ENCODE assay signal across 35 cellular contexts in genomic region chr6:140752234-140752633, GRCh38.
A peak's percentile ranks its signal among the peaks of the same experiment; 100 is the strongest.
DNase-seq lines count a peak whose midpoint lies in the region; ATAC-seq, FAIRE-seq and TF ChIP-seq lines count a peak whose summit lies in the region.
"Had no signal": no experiment of that assay in that cellular context is flagged by ENCODE, and none has a peak within 500 bp of the region (broad histone marks: within the 10 kb centered on the region; RNA-seq: fewer than 3 reads in every experiment).

No MANE protein-coding gene starts in this region.

- no peaks in the 10 kb centered on the region for H3K4me1 ChIP-seq in HepG2 (ENCODE audit: insufficient read depth, low read length)
- no peaks in the 10 kb centered on the region for H3K4me1 ChIP-seq in right lobe of liver
- no peaks in the 10 kb centered on the region for H3K4me1 ChIP-seq in IMR-90 (ENCODE audit: control insufficient read depth, insufficient read depth, low read length)
- no peaks in the 10 kb centered on the region for H3K4me1 ChIP-seq in K562 (replicated peaks in 1 of 2; ENCODE audit: control insufficient read depth in 2 of 2, insufficient read depth in 2 of 2, low read length in 2 of 2)
- H3K4me1 ChIP-seq in esophagus muscularis mucosa, result no peaks in the 10 kb centered on the region
- H3K4me1 ChIP-seq: A549, BE2C, Caco-2 had no signal

- H3K4me2 ChIP-seq in HepG2 (ENCODE audit: low read depth, low read length) (no peak overlapping the region), IMR-90 (ENCODE audit: low read depth, low read length) (no peak overlapping the region), K562 (ENCODE audit: insufficient read depth, low read length) (no peak overlapping the region)
- H3K4me2 ChIP-seq: A549; BLaER1; BLaER1 treated with 17β-estradiol and CSF1 and Interleukin-3, amounts not matched to agents 10 nM and 100 nM had no signal

- H2BK5ac ChIP-seq in IMR-90 (ENCODE audit: low read depth, low read length, poor library complexity, severe bottlenecking), result no peak overlapping the region

- H3K9me3 ChIP-seq in HepG2 (ENCODE audit: low read length) (peaks cover 56% of the 10 kb centered on the region), right lobe of liver (no peaks in the 10 kb centered on the region), IMR-90 (ENCODE audit: control insufficient read depth, insufficient read depth, low read length) (peaks cover 2% of the 10 kb centered on the region), K562 (replicated peaks; ENCODE audit: control insufficient read depth, insufficient read depth, low read depth, low read length) (no peaks in the 10 kb centered on the region), esophagus muscularis mucosa (peaks cover 0 to 5% (median 0%) of the 10 kb centered on the region in 4 donors)
- H3K9me3 ChIP-seq: A549, BE2C had no signal

- CTCF ChIA-PET in HepG2 (lab: Yijun Ruan, JAX; ENCODE audit: low intra/inter-chr PET ratio, low total read pairs) (no interaction called here), IMR-90 (lab: Yijun Ruan, JAX) (no interaction called here), K562 (lab: Yijun Ruan, JAX; ENCODE audit: low intra/inter-chr PET ratio) (no interaction called here)

- no peak overlapping the region for H2BK120ac ChIP-seq in IMR-90 (ENCODE audit: low read depth, low read length)

- H3K79me2 ChIP-seq in HepG2 (ENCODE audit: insufficient read depth, low read length) (no peaks in the 10 kb centered on the region), K562 (ENCODE audit: control insufficient read depth, insufficient read depth, low read length) (no peaks in the 10 kb centered on the region)

- H3K18ac ChIP-seq in IMR-90 (ENCODE audit: low read depth, low read length), result no peak overlapping the region

- dilution Hi-C loops in IMR-90 (cut with HindIII; ENCODE audit: low sequenced_read_pairs, unreplicated experiment), result no loop called here

- H3K4me3 ChIP-seq in HepG2 (replicated peaks in 1 of 3; ENCODE audit: insufficient read depth in 1 of 3, low read depth in 2 of 3, low read length in 3 of 3), result no peak overlapping the region
- H3K4me3 ChIP-seq in right lobe of liver, result no peak overlapping the region
- no peak overlapping the region for H3K4me3 ChIP-seq in IMR-90 (ENCODE audit: insufficient read depth, low read depth, low read length)
- H3K4me3 ChIP-seq in K562, result no peak overlapping the region
- no peak overlapping the region for H3K4me3 ChIP-seq in esophagus muscularis mucosa
- H3K4me3 ChIP-seq: A549; BLaER1; BLaER1 treated with 17β-estradiol and CSF1 and Interleukin-3, amounts not matched to agents 10 nM and 100 nM had no signal

- no peaks in the 10 kb centered on the region for H3K79me1 ChIP-seq in IMR-90 (ENCODE audit: low read depth in 1 of 2, low read length in 2 of 2)

- no peaks in the 10 kb centered on the region for H4K20me1 ChIP-seq in HepG2 (ENCODE audit: insufficient read depth, low read length)
- H4K20me1 ChIP-seq in IMR-90 (ENCODE audit: insufficient read depth, low read length), result no peaks in the 10 kb centered on the region
- no peaks in the 10 kb centered on the region for H4K20me1 ChIP-seq in K562 (replicated peaks; ENCODE audit: control insufficient read depth, insufficient read depth, low read length)
- H4K20me1 ChIP-seq: BLaER1; BLaER1 treated with 17β-estradiol and CSF1 and Interleukin-3, amounts not matched to agents 10 nM and 100 nM had no signal

- H2AK9ac ChIP-seq in IMR-90 (replicated peaks; ENCODE audit: low read depth, low read length, poor library complexity), result no peak overlapping the region

- no peak overlapping the region for H3K14ac ChIP-seq in IMR-90 (replicated peaks; ENCODE audit: low read depth, low read length)

- H2AFZ ChIP-seq in HepG2 (ENCODE audit: low read length), result no peak overlapping the region
- no peak overlapping the region for H2AFZ ChIP-seq in IMR-90 (replicated peaks; ENCODE audit: low read length, poor library complexity)
- no peak overlapping the region for H2AFZ ChIP-seq in K562 (ENCODE audit: low read depth, low read length)

- no peak overlapping the region for H4K5ac ChIP-seq in IMR-90 (ENCODE audit: low read depth, low read length)

- H3K9me1 ChIP-seq in IMR-90 (ENCODE audit: insufficient read depth, low read length) (no peaks in the 10 kb centered on the region), K562 (ENCODE audit: control insufficient read depth, insufficient read depth, low read length) (no peaks in the 10 kb centered on the region)

- H3K27ac ChIP-seq in HepG2 (ENCODE audit: extremely low read length, insufficient read depth, low read length), result no peak overlapping the region
- no peak overlapping the region for H3K27ac ChIP-seq in right lobe of liver
- H3K27ac ChIP-seq in IMR-90 (ENCODE audit: insufficient read depth, low read length), result no peak overlapping the region
- no peak overlapping the region for H3K27ac ChIP-seq in K562 (ENCODE audit: extremely low read depth, low read depth, low read length)
- no peak overlapping the region for H3K27ac ChIP-seq in esophagus muscularis mucosa (replicated peaks in 1 of 4)
- H3K27ac ChIP-seq: 22Rv1; A549; BLaER1; BLaER1 treated with 17β-estradiol and CSF1 and Interleukin-3, amounts not matched to agents 10 nM and 100 nM; C4-2B had no signal

- WGBS in HepG2 (ENCODE audit: low lambda C conversion rate), result 14% methylated on average over 1 of the region's 1 CpG
- 56% methylated on average over 1 of the region's 1 CpG for WGBS in right lobe of liver (ENCODE audit: insufficient coverage, low coverage, low lambda C conversion rate, missing lambda C conversion rate)
- WGBS in IMR-90 (ENCODE audit: extremely low coverage in 2 of 2, insufficient read length in 1 of 2), 2 experiments, result no CpG with 5 or more reads among the region's 1 CpG
- 0% methylated on average over 1 of the region's 1 CpG for WGBS in K562 (ENCODE audit: insufficient coverage, low coverage, missing lambda C conversion rate)
- WGBS in esophagus muscularis mucosa, result 100% methylated on average over 1 of the region's 1 CpG

- H2BK15ac ChIP-seq in IMR-90 (ENCODE audit: low read depth, low read length), result no peak overlapping the region

- TF ChIP-seq CTCF in HepG2 (CRISPR knock-in tag; IDR thresholded peaks at IDR 0.05) (no peak), right lobe of liver (IDR thresholded peaks at IDR 0.05) (no peak), IMR-90 (conservative IDR thresholded peaks at IDR 0.05; ENCODE audit: low read depth, low read length) (no peak), K562 (IDR thresholded peaks at IDR 0.05 in 2 of 3, conservative IDR thresholded peaks at IDR 0.05 in 1 of 3; ENCODE audit: insufficient read depth in 2 of 3, low read depth in 1 of 3, low read length in 3 of 3) (no peak), esophagus muscularis mucosa (IDR thresholded peaks at IDR 0.05) (no peak)

- TF ChIP-seq EP300 in HepG2 (IDR thresholded peaks at IDR 0.05; ENCODE audit: low read depth in 2 of 2, low read length in 2 of 2), result no peak
- no peak for TF ChIP-seq EP300 in HepG2 (CRISPR knock-in tag; IDR thresholded peaks at IDR 0.05; ENCODE audit: borderline replicate concordance)
- no peak for TF ChIP-seq EP300 in K562 (IDR thresholded peaks at IDR 0.05; ENCODE audit: low read length)
- no peak for TF ChIP-seq EP300 in esophagus muscularis mucosa (IDR thresholded peaks at IDR 0.05)

- no peak overlapping the region for H2BK20ac ChIP-seq in IMR-90 (ENCODE audit: low read depth, low read length)

- H3K36me3 ChIP-seq in HepG2 (replicated peaks in 1 of 2; ENCODE audit: control insufficient read depth in 1 of 2, insufficient read depth in 2 of 2, low read length in 2 of 2), result no peaks in the 10 kb centered on the region
- no peaks in the 10 kb centered on the region for H3K36me3 ChIP-seq in right lobe of liver
- H3K36me3 ChIP-seq in IMR-90 (ENCODE audit: control insufficient read depth, insufficient read depth, low read length), result no peaks in the 10 kb centered on the region
- no peaks in the 10 kb centered on the region for H3K36me3 ChIP-seq in K562 (ENCODE audit: control insufficient read depth, insufficient read depth, low read length)
- H3K36me3 ChIP-seq in esophagus muscularis mucosa, result no peaks in the 10 kb centered on the region
- H3K36me3 ChIP-seq: BE2C, BLaER1 had no signal

- no peak for FAIRE-seq in HepG2 (lab: Jason Lieb, UNC)
- peak; percentile 6 for FAIRE-seq in G401.6 (lab: Jason Lieb, UNC)
- FAIRE-seq in K562 (lab: Jason Lieb, UNC), result no peak
- FAIRE-seq: A204.1, A549, D721Med had no signal

- intact Hi-C loops in HepG2 (cut with micrococcal nuclease; ENCODE audit: unreplicated experiment), result no loop called here
- intact Hi-C loops in right lobe of liver (cut with DNase I), result no loop called here
- intact Hi-C loops in IMR-90 (cut with micrococcal nuclease), result no loop called here
- intact Hi-C loops in K562 (cut with micrococcal nuclease), result no loop called here
- intact Hi-C loops in esophagus muscularis mucosa (cut with DNase I), result no loop called here

- H3K27me3 ChIP-seq in HepG2 (ENCODE audit: control insufficient read depth in 1 of 2, insufficient read depth in 2 of 2, low read length in 2 of 2) (no peaks in the 10 kb centered on the region), right lobe of liver (no peaks in the 10 kb centered on the region), IMR-90 (ENCODE audit: control insufficient read depth, insufficient read depth, low read length) (no peaks in the 10 kb centered on the region), K562 (ENCODE audit: control insufficient read depth in 2 of 2, insufficient read depth in 2 of 2, low read length in 2 of 2) (no peaks in the 10 kb centered on the region), esophagus muscularis mucosa (no peaks in the 10 kb centered on the region)
- H3K27me3 ChIP-seq: BE2C; BLaER1; BLaER1 treated with 17β-estradiol and CSF1 and Interleukin-3, amounts not matched to agents 10 nM and 100 nM had no signal

- no peak for TF ChIP-seq RAD21 in HepG2 (CRISPR knock-in tag; IDR thresholded peaks at IDR 0.05)
- TF ChIP-seq RAD21 in IMR-90 (IDR thresholded peaks at IDR 0.05; ENCODE audit: low read length), result no peak
- no peak for TF ChIP-seq RAD21 in K562 (CRISPR knock-in tag; conservative IDR thresholded peaks at IDR 0.05 in 1 of 2, IDR thresholded peaks at IDR 0.05 in 1 of 2)

- H3K4ac ChIP-seq in IMR-90 (ENCODE audit: low read depth, low read length), result no peak overlapping the region

- H4K8ac ChIP-seq in IMR-90 (ENCODE audit: low read depth in 2 of 2, low read length in 2 of 2), result no peak overlapping the region

- TF ChIP-seq POLR2A in HepG2 (IDR thresholded peaks at IDR 0.05; ENCODE audit: insufficient read depth in 1 of 2, low read depth in 2 of 2, low read length in 2 of 2) (no peak), right lobe of liver (IDR thresholded peaks at IDR 0.05) (no peak), IMR-90 (IDR thresholded peaks at IDR 0.05; ENCODE audit: low read depth, low read length) (no peak), K562 (conservative IDR thresholded peaks at IDR 0.05) (no peak), esophagus muscularis mucosa (IDR thresholded peaks at IDR 0.05; ENCODE audit: low read depth) (no peak)

- DNase-seq in HepG2 (ENCODE audit: low spot score) (no peak), right lobe of liver (no peak), IMR-90 (no peak), K562 (ENCODE audit: extremely low read depth in 1 of 4, low spot score in 3 of 4) (no peak), esophagus muscularis mucosa (ENCODE audit: extremely low spot score) (no peak), NCI-H2171 treated with DMSO at 0.1 percent for 48 hours (lab: John Stamatoyannopoulos, UW) (no peak), middle frontal gyrus (ENCODE audit: extremely low spot score, low spot score) (no peak)
- DNase-seq: 8988T; ACHN; AML-193; BE2C; C1 segment of cervical spinal cord; Caco-2; Calu3; CD4-positive, alpha-beta memory T cell; CD4-positive, alpha-beta T cell; CD4-positive, CD25-positive, alpha-beta regulatory T cell; CD8-positive, alpha-beta memory T cell; CD8-positive, alpha-beta T cell; COR-L47; DMS 273 treated with DMSO at 0.1 percent for 48 hours; DMS153; DMS53; DMS79; DMS79 treated with DMSO at 0.1 percent for 48 hours; DND-41; EL had no signal

- H4K91ac ChIP-seq in IMR-90 (ENCODE audit: insufficient read depth, low read depth, low read length), result no peak overlapping the region

- no peak overlapping the region for H3K23ac ChIP-seq in IMR-90 (ENCODE audit: low read depth, low read length)

- POLR2A ChIA-PET in HepG2 (lab: Yijun Ruan, JAX), result no interaction called here
- POLR2A ChIA-PET in IMR-90 (lab: Charles Lee; ENCODE audit: unreplicated experiment), result no interaction called here
- POLR2A ChIA-PET in K562 (lab: Yijun Ruan, JAX), result no interaction called here

- in situ Hi-C loops in HepG2 (cut with HindIII; ENCODE audit: extremely low pct_ligation_motif_present, low pct_unique_long_range_greater_than_20kb) (no loop called here), IMR-90 (cut with MboI; ENCODE audit: low sequenced_read_pairs) (no loop called here), K562 (cut with MboI) (no loop called here)

- H3K9ac ChIP-seq in HepG2 (ENCODE audit: insufficient read depth, low read depth, low read length), result no peak overlapping the region
- no peak overlapping the region for H3K9ac ChIP-seq in IMR-90 (ENCODE audit: low read depth, low read length)
- H3K9ac ChIP-seq in K562 (ENCODE audit: insufficient read depth in 1 of 2, low read depth in 2 of 2, low read length in 2 of 2), result no peak overlapping the region
- H3K9ac ChIP-seq: BLaER1; BLaER1 treated with 17β-estradiol and CSF1 and Interleukin-3, amounts not matched to agents 10 nM and 100 nM had no signal

- ATAC-seq in HepG2 (no peak), right lobe of liver (no peak), IMR-90 (ENCODE audit: low read depth) (no peak), K562 (no peak)
- ATAC-seq: A549; CD8-positive, alpha-beta T cell had no signal

- no peak overlapping the region for H2AK5ac ChIP-seq in IMR-90 (ENCODE audit: low read depth, low read length)

- no TSS peak for BruUV-seq in HepG2 (replicated peaks; lab: Mats Ljungman, UMichigan)
- BruUV-seq in IMR-90 (replicated peaks; lab: Mats Ljungman, UMichigan), result no TSS peak
- no TSS peak for BruUV-seq in K562 (replicated peaks; lab: Mats Ljungman, UMichigan)

- H3K56ac ChIP-seq in IMR-90 (ENCODE audit: extremely low read depth, insufficient read depth, low read length), result no peak overlapping the region

Comparison
In these comparisons a context has a peak if more than half of its experiments do, and no peak if none do; other contexts are left out.
1. Of the 241 proteins assayed by ChIP-seq in both HepG2 and K562: peak only in HepG2: MAFF and MAFK; only in K562: none; in both: none; in neither: 239.